In the genomic region with DNA sequence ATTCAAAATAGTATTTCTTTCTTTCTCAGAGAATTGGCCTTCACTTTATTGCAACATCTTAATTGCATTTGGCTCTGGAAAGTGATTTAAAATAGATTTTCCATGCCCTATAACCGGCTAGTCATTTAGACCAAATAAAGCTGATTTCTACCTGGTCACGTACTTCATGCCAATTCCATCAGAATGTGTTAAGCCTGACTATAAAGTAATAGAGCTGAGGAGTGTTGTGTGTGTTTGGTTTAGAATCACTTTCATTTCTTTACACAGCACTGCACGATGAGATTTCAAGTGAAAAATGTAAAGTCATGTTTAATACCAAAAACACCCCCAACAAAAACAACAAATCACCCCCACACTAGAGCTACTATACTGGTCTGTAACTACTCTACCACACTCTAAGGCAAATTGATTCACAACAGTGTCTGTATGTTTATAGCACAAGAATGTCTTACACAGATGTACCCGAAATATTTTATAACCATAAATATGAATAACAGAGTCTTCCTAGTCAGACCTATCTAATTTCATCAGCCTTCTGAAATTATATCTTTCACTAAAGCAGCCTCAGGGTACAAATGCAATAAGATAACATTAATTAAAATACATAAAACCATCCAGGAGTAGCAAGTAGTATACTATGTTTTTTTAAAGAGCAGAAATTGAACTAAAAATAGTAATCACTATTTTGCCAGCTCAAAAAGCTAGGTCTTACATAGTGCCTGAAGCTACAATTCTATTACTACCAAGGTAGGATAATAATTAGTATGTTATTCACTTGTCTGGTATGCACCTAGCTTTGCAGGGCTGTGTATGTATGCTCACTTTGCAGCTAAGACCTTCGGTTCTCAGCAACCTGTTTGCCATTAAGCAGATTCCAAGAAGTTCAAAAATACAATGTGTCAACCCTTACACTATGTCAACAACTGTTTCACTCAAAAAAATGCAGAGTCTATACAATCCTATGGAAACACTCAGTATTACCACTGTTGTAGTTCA, we compare ENCODE assay signal across 1 cellular context.
TF ChIP-seq lines count a peak whose summit lies in the region.

No MANE protein-coding gene starts in this region.

TF ChIP-seq in GM12878, 131 proteins besides CTCF, POLR2A, EP300 and RAD21 (continued from another document):
- TF ChIP-seq, protein P1, sequence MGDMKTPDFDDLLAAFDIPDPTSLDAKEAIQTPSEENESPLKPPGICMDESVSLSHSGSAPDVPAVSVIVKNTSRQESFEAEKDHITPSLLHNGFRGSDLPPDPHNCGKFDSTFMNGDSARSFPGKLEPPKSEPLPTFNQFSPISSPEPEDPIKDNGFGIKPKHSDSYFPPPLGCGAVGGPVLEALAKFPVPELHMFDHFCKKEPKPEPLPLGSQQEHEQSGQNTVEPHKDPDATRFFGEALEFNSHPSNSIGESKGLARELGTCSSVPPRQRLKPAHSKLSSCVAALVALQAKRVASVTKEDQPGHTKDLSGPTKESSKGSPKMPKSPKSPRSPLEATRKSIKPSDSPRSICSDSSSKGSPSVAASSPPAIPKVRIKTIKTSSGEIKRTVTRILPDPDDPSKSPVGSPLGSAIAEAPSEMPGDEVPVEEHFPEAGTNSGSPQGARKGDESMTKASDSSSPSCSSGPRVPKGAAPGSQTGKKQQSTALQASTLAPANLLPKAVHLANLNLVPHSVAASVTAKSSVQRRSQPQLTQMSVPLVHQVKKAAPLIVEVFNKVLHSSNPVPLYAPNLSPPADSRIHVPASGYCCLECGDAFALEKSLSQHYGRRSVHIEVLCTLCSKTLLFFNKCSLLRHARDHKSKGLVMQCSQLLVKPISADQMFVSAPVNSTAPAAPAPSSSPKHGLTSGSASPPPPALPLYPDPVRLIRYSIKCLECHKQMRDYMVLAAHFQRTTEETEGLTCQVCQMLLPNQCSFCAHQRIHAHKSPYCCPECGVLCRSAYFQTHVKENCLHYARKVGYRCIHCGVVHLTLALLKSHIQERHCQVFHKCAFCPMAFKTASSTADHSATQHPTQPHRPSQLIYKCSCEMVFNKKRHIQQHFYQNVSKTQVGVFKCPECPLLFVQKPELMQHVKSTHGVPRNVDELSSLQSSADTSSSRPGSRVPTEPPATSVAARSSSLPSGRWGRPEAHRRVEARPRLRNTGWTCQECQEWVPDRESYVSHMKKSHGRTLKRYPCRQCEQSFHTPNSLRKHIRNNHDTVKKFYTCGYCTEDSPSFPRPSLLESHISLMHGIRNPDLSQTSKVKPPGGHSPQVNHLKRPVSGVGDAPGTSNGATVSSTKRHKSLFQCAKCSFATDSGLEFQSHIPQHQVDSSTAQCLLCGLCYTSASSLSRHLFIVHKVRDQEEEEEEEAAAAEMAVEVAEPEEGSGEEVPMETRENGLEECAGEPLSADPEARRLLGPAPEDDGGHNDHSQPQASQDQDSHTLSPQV (IDR thresholded peaks at IDR 0.05): no peak
- TF ChIP-seq CREB1 (IDR thresholded peaks at IDR 0.05; ENCODE audit: low read depth) (no peak), JUNB (IDR thresholded peaks at IDR 0.05) (no peak), MYC (IDR thresholded peaks at IDR 0.05; ENCODE audit: insufficient read depth, insufficient read length, insufficient replicate concordance, low read length, severe bottlenecking) (no peak), GABPA (IDR thresholded peaks at IDR 0.05; ENCODE audit: low read depth) (no peak), CHD2 (IDR thresholded peaks at IDR 0.05; ENCODE audit: borderline replicate concordance, low read depth, low read length) (no peak), JUND (IDR thresholded peaks at IDR 0.05; ENCODE audit: low read depth, low read length) (no peak), NR2C1 (IDR thresholded peaks at IDR 0.05) (no peak), TCF3 (IDR thresholded peaks at IDR 0.05; ENCODE audit: borderline replicate concordance, insufficient read depth, low read depth, low read length) (no peak), RELA (IDR thresholded peaks at IDR 0.05; ENCODE audit: borderline replicate concordance, partially characterized antibody) (no peak), FOS (IDR thresholded peaks at IDR 0.05; ENCODE audit: borderline replicate concordance, extremely low read depth, insufficient read length) (no peak), CHD1 (IDR thresholded peaks at IDR 0.05; ENCODE audit: low read depth, low read length) (no peak)
- TF ChIP-seq, protein P2, sequence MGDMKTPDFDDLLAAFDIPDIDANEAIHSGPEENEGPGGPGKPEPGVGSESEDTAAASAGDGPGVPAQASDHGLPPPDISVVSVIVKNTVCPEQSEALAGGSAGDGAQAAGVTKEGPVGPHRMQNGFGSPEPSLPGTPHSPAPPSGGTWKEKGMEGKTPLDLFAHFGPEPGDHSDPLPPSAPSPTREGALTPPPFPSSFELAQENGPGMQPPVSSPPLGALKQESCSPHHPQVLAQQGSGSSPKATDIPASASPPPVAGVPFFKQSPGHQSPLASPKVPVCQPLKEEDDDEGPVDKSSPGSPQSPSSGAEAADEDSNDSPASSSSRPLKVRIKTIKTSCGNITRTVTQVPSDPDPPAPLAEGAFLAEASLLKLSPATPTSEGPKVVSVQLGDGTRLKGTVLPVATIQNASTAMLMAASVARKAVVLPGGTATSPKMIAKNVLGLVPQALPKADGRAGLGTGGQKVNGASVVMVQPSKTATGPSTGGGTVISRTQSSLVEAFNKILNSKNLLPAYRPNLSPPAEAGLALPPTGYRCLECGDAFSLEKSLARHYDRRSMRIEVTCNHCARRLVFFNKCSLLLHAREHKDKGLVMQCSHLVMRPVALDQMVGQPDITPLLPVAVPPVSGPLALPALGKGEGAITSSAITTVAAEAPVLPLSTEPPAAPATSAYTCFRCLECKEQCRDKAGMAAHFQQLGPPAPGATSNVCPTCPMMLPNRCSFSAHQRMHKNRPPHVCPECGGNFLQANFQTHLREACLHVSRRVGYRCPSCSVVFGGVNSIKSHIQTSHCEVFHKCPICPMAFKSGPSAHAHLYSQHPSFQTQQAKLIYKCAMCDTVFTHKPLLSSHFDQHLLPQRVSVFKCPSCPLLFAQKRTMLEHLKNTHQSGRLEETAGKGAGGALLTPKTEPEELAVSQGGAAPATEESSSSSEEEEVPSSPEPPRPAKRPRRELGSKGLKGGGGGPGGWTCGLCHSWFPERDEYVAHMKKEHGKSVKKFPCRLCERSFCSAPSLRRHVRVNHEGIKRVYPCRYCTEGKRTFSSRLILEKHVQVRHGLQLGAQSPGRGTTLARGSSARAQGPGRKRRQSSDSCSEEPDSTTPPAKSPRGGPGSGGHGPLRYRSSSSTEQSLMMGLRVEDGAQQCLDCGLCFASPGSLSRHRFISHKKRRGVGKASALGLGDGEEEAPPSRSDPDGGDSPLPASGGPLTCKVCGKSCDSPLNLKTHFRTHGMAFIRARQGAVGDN (IDR thresholded peaks at IDR 0.05): no peak
- TF ChIP-seq, protein P3, sequence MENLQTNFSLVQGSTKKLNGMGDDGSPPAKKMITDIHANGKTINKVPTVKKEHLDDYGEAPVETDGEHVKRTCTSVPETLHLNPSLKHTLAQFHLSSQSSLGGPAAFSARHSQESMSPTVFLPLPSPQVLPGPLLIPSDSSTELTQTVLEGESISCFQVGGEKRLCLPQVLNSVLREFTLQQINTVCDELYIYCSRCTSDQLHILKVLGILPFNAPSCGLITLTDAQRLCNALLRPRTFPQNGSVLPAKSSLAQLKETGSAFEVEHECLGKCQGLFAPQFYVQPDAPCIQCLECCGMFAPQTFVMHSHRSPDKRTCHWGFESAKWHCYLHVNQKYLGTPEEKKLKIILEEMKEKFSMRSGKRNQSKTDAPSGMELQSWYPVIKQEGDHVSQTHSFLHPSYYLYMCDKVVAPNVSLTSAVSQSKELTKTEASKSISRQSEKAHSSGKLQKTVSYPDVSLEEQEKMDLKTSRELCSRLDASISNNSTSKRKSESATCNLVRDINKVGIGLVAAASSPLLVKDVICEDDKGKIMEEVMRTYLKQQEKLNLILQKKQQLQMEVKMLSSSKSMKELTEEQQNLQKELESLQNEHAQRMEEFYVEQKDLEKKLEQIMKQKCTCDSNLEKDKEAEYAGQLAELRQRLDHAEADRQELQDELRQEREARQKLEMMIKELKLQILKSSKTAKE (IDR thresholded peaks at IDR 0.05; ENCODE audit: low read depth, poor library complexity, severe bottlenecking): no peak
- TF ChIP-seq, protein P4, sequence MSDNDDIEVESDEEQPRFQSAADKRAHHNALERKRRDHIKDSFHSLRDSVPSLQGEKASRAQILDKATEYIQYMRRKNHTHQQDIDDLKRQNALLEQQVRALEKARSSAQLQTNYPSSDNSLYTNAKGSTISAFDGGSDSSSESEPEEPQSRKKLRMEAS (IDR thresholded peaks at IDR 0.05; ENCODE audit: low read depth, low read length): no peak
